Comparison of ENCODE assay signal across 1 cellular context in genomic region chr17:8153957-8154607, GRCh38.
TF ChIP-seq lines count a peak whose summit lies in the region.

No MANE protein-coding gene starts in this region.

TF ChIP-seq in liver, 16 proteins besides CTCF, POLR2A, EP300 and RAD21 (continued from another document):
- TF ChIP-seq EGR1 (IDR thresholded peaks at IDR 0.05; ENCODE audit: low read depth in 2 of 2) = peak; percentile 90 to 92
TF ChIP-seq in liver: peak in this region for 13.
